ENCODE assay signal across 3 cellular contexts in the genomic region with DNA sequence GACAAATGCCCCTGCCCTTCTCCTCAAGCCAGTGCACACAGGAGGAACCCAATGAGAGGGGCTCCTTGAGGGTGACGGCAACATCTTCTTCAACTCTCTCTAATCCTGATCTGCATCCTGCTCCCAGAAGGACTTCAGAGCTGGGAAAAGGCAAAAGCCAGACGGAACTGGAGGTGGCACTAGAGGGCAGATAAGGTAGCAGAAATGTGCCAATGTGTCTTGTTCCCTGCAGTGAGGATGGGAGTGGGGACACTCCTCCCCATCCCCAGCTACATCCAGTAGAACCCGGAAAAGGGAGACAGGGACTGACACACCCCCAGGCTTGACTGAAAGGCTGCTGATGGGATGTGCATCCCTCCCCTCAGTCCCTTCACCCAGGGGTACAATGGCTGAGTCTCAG.
TF ChIP-seq lines count a peak whose summit lies in the region.

No MANE protein-coding gene starts in this region.

TF ChIP-seq in SK-N-SH, 30 proteins besides CTCF, POLR2A, EP300 and RAD21:
- TF ChIP-seq GABPA (IDR thresholded peaks at IDR 0.05; ENCODE audit: low read depth) = no peak
- no peak for TF ChIP-seq ELF1 (IDR thresholded peaks at IDR 0.05)
- no peak for TF ChIP-seq YY1 (IDR thresholded peaks at IDR 0.05; ENCODE audit: low read depth)
- TF ChIP-seq, protein P1, sequence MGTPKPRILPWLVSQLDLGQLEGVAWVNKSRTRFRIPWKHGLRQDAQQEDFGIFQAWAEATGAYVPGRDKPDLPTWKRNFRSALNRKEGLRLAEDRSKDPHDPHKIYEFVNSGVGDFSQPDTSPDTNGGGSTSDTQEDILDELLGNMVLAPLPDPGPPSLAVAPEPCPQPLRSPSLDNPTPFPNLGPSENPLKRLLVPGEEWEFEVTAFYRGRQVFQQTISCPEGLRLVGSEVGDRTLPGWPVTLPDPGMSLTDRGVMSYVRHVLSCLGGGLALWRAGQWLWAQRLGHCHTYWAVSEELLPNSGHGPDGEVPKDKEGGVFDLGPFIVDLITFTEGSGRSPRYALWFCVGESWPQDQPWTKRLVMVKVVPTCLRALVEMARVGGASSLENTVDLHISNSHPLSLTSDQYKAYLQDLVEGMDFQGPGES (IDR thresholded peaks at IDR 0.05; ENCODE audit: low read depth, low read length) = no peak
- no peak for TF ChIP-seq NFIC (IDR thresholded peaks at IDR 0.05; ENCODE audit: borderline replicate concordance)
- TF ChIP-seq USF1 (IDR thresholded peaks at IDR 0.05; ENCODE audit: borderline replicate concordance, low read depth) = no peak
- no peak for TF ChIP-seq PBX3 (IDR thresholded peaks at IDR 0.05)
- TF ChIP-seq, protein P2, sequence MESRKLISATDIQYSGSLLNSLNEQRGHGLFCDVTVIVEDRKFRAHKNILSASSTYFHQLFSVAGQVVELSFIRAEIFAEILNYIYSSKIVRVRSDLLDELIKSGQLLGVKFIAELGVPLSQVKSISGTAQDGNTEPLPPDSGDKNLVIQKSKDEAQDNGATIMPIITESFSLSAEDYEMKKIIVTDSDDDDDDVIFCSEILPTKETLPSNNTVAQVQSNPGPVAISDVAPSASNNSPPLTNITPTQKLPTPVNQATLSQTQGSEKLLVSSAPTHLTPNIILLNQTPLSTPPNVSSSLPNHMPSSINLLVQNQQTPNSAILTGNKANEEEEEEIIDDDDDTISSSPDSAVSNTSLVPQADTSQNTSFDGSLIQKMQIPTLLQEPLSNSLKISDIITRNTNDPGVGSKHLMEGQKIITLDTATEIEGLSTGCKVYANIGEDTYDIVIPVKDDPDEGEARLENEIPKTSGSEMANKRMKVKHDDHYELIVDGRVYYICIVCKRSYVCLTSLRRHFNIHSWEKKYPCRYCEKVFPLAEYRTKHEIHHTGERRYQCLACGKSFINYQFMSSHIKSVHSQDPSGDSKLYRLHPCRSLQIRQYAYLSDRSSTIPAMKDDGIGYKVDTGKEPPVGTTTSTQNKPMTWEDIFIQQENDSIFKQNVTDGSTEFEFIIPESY (IDR thresholded peaks at IDR 0.05; ENCODE audit: borderline replicate concordance, low read depth) = no peak

TF ChIP-seq in SK-N-SH treated with all-trans-retinoic acid at 6 μM for 48 hours, 23 proteins besides CTCF, POLR2A, EP300 and RAD21:
- TF ChIP-seq TCF4 (CRISPR knock-in tag; IDR thresholded peaks at IDR 0.05; ENCODE audit: borderline replicate concordance) = no peak
- no peak for TF ChIP-seq ARNTL (CRISPR knock-in tag; IDR thresholded peaks at IDR 0.05; ENCODE audit: borderline replicate concordance, low read depth)
- no peak for TF ChIP-seq ESRRG (CRISPR knock-in tag; IDR thresholded peaks at IDR 0.05)
- no peak for TF ChIP-seq GLIS3 (CRISPR knock-in tag; IDR thresholded peaks at IDR 0.05)
- TF ChIP-seq OSR1 (CRISPR knock-in tag; IDR thresholded peaks at IDR 0.05) = no peak
- no peak for TF ChIP-seq ZNF8 (CRISPR knock-in tag; IDR thresholded peaks at IDR 0.05)
- TF ChIP-seq, protein P3, sequence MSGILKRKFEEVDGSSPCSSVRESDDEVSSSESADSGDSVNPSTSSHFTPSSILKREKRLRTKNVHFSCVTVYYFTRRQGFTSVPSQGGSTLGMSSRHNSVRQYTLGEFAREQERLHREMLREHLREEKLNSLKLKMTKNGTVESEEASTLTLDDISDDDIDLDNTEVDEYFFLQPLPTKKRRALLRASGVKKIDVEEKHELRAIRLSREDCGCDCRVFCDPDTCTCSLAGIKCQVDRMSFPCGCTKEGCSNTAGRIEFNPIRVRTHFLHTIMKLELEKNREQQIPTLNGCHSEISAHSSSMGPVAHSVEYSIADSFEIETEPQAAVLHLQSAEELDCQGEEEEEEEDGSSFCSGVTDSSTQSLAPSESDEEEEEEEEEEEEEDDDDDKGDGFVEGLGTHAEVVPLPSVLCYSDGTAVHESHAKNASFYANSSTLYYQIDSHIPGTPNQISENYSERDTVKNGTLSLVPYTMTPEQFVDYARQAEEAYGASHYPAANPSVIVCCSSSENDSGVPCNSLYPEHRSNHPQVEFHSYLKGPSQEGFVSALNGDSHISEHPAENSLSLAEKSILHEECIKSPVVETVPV (CRISPR knock-in tag; IDR thresholded peaks at IDR 0.05) = no peak
- TF ChIP-seq ZC3H10 (CRISPR knock-in tag; IDR thresholded peaks at IDR 0.05) = no peak
- no peak for TF ChIP-seq TOX (CRISPR knock-in tag; IDR thresholded peaks at IDR 0.05; ENCODE audit: borderline replicate concordance)
- no peak for TF ChIP-seq ZNF70 (CRISPR knock-in tag; IDR thresholded peaks at IDR 0.05)
- no peak for TF ChIP-seq TSHZ2 (CRISPR knock-in tag; IDR thresholded peaks at IDR 0.05)
- TF ChIP-seq ZFP30 (CRISPR knock-in tag; IDR thresholded peaks at IDR 0.05) = no peak
- TF ChIP-seq PPARA (CRISPR knock-in tag; IDR thresholded peaks at IDR 0.05; ENCODE audit: borderline replicate concordance) = no peak
- TF ChIP-seq CSDC2 (CRISPR knock-in tag; IDR thresholded peaks at IDR 0.05) = no peak
- TF ChIP-seq ZFP3 (CRISPR knock-in tag; IDR thresholded peaks at IDR 0.05) = no peak
- no peak for TF ChIP-seq SNAI2 (CRISPR knock-in tag; IDR thresholded peaks at IDR 0.05)
- TF ChIP-seq, protein P4, sequence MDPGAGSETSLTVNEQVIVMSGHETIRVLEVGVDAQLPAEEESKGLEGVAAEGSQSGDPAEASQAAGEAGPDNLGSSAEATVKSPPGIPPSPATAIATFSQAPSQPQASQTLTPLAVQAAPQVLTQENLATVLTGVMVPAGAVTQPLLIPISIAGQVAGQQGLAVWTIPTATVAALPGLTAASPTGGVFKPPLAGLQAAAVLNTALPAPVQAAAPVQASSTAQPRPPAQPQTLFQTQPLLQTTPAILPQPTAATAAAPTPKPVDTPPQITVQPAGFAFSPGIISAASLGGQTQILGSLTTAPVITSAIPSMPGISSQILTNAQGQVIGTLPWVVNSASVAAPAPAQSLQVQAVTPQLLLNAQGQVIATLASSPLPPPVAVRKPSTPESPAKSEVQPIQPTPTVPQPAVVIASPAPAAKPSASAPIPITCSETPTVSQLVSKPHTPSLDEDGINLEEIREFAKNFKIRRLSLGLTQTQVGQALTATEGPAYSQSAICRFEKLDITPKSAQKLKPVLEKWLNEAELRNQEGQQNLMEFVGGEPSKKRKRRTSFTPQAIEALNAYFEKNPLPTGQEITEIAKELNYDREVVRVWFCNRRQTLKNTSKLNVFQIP (CRISPR knock-in tag; IDR thresholded peaks at IDR 0.05; ENCODE audit: borderline replicate concordance, low read depth) = no peak
- TF ChIP-seq ZNF565 (CRISPR knock-in tag; conservative IDR thresholded peaks at IDR 0.05; ENCODE audit: low read depth) = no peak
TF ChIP-seq in SK-N-SH treated with all-trans-retinoic acid at 6 μM for 48 hours: peak in this region for 0.

TF ChIP-seq in H1, 55 proteins besides CTCF, POLR2A, EP300 and RAD21:
- no peak for TF ChIP-seq KDM5A (IDR thresholded peaks at IDR 0.05; ENCODE audit: low read length)
- TF ChIP-seq TBP (IDR thresholded peaks at IDR 0.05; ENCODE audit: low read depth, low read length) = no peak
- no peak for TF ChIP-seq KDM4A (IDR thresholded peaks at IDR 0.05; ENCODE audit: low read depth, low read length, severe bottlenecking)
- no peak for TF ChIP-seq ZNF274 (IDR thresholded peaks at IDR 0.05; ENCODE audit: borderline replicate concordance, extremely low read depth, low read length)
- TF ChIP-seq ATF2 (IDR thresholded peaks at IDR 0.05; ENCODE audit: low read length) = no peak
- TF ChIP-seq RFX5 (IDR thresholded peaks at IDR 0.05; ENCODE audit: borderline replicate concordance, low read depth, low read length) = no peak
